20 cellular contexts compared by ENCODE assay signal in genomic region chr3:156396851-156397250, GRCh38.
"Had no signal": no experiment of that assay in that cellular context is flagged by ENCODE, and none has a peak within 500 bp of the region (broad histone marks: within the 10 kb centered on the region; RNA-seq: fewer than 3 reads in every experiment).

No MANE protein-coding gene starts in this region.

- H3K9me3 Mint-ChIP-seq: activated CD8-positive, alpha-beta T cell treated with anti-CD3 and anti-CD28 coated beads for 36 hours; activated naive CD4-positive, alpha-beta T cell treated with anti-CD3 and anti-CD28 coated beads, Interleukin-2, amount 50 U/mL, for 72 hours; activated T-cell treated with anti-CD3 and anti-CD28 coated beads, Interleukin-2, amount 50 U/mL, for 72 hours; neural crest cell; T-helper 1 cell treated with Interleukin-12 subunit alpha and Interleukin-12 subunit beta and Interleukin-4 antibody, amounts not matched to agents 30 μg/mL and 1 μg/mL, for 36 hours had no signal

- H3K4me1 Mint-ChIP-seq: neural crest cell had no signal

- H3K9ac ChIP-seq: parathyroid adenoma had no signal

- H3K36me3 Mint-ChIP-seq: activated naive CD4-positive, alpha-beta T cell treated with anti-CD3 and anti-CD28 coated beads, Interleukin-2, amount 50 U/mL, for 72 hours; brain; WTC11 had no signal

- H3K4me1 ChIP-seq: colonic mucosa, esophagus squamous epithelium, parathyroid adenoma, stomach, testis, upper lobe of right lung had no signal

- H2AFZ ChIP-seq: parathyroid adenoma had no signal

- H3K9me3 ChIP-seq: colonic mucosa, esophagus squamous epithelium, stomach, testis, upper lobe of right lung had no signal

- H3K27ac Mint-ChIP-seq: activated CD8-positive, alpha-beta T cell treated with anti-CD3 and anti-CD28 coated beads for 36 hours; activated naive CD4-positive, alpha-beta T cell treated with anti-CD3 and anti-CD28 coated beads, Interleukin-2, amount 50 U/mL, for 72 hours; activated T-cell treated with anti-CD3 and anti-CD28 coated beads, Interleukin-2, amount 50 U/mL, for 72 hours; T-helper 1 cell treated with Interleukin-12 subunit alpha and Interleukin-12 subunit beta and Interleukin-4 antibody, amounts not matched to agents 30 μg/mL and 1 μg/mL, for 36 hours; WTC11 had no signal

- H3K79me2 ChIP-seq: parathyroid adenoma had no signal

- H3K4me3 Mint-ChIP-seq: activated CD8-positive, alpha-beta T cell treated with anti-CD3 and anti-CD28 coated beads for 36 hours; activated T-cell treated with anti-CD3 and anti-CD28 coated beads, Interleukin-2, amount 50 U/mL, for 72 hours; brain; neural crest cell; T-helper 1 cell treated with Interleukin-12 subunit alpha and Interleukin-12 subunit beta and Interleukin-4 antibody, amounts not matched to agents 30 μg/mL and 1 μg/mL, for 36 hours; WTC11 had no signal

- H3K4me3 ChIP-seq: colonic mucosa, esophagus squamous epithelium, stomach, testis, upper lobe of right lung had no signal

- H3K27me3 ChIP-seq: colonic mucosa, esophagus squamous epithelium, stomach, testis, upper lobe of right lung had no signal

- H3K27ac ChIP-seq: colonic mucosa, esophagus squamous epithelium, parathyroid adenoma, stomach, testis, upper lobe of right lung had no signal

- DNase-seq: activated CD4-positive, alpha-beta T cell treated with anti-CD3 and anti-CD28 coated beads for 4 hours; activated CD8-positive, alpha-beta T cell treated with anti-CD3 and anti-CD28 coated beads for 36 hours; activated gamma-delta T cell; activated T-cell treated with anti-CD3 and anti-CD28 coated beads, Interleukin-2, amount 50 U/mL, for 72 hours; amniotic stem cell; central memory CD4-positive, alpha-beta T cell; colonic mucosa; esophagus squamous epithelium; islet precursor cell; midbrain; stimulated activated CD4-positive, alpha-beta T cell treated with anti-CD3 and anti-CD28 coated beads, Interleukin-1b, Interleukin-23, amount 100 ng/mL, for 48 hours; stomach; testis; upper lobe of right lung had no signal

- H3K27me3 Mint-ChIP-seq: brain had no signal

- H3K36me3 ChIP-seq: colonic mucosa, esophagus squamous epithelium, stomach, upper lobe of right lung had no signal
